Comparison of ENCODE assay signal across 1 cellular context in the genomic region with DNA sequence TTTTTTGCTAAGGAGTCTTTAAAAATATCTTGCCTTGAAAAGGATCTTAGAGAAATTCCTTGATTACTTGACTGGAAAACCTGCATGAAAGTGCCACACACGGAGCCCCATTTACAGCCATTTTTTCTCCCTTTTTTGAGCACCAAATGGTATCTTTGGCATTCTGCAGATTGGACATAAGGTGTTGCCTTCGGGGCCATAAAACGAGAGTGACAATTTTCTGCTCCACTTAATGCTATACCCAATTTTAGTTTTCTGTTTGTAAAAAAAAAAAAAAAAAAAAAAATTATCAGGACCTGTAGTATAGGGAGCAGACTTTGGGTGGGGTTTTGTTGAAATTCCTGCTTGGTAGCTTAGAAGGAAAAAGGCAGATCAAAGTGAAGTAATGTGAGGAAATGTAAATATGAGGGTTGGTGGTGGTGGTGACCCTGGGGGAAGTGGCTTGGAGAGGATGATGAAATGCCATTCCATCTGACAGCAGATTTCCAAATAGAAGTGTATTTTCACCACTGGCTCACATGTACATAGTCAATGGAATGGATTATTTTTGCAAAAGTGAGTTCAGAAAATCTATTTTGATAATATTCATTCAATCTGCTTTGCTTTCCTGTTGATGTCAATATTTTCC.
TF ChIP-seq lines count a peak whose summit lies in the region.

No MANE protein-coding gene starts in this region.

TF ChIP-seq in HepG2, 621 proteins besides CTCF, POLR2A, EP300 and RAD21 (continued from another document and continues in another):
- TF ChIP-seq, protein P1, sequence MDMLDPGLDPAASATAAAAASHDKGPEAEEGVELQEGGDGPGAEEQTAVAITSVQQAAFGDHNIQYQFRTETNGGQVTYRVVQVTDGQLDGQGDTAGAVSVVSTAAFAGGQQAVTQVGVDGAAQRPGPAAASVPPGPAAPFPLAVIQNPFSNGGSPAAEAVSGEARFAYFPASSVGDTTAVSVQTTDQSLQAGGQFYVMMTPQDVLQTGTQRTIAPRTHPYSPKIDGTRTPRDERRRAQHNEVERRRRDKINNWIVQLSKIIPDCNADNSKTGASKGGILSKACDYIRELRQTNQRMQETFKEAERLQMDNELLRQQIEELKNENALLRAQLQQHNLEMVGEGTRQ (IDR thresholded peaks at IDR 0.05; ENCODE audit: low read depth, low read length) = no peak
- TF ChIP-seq, protein P1 (CRISPR knock-in tag; IDR thresholded peaks at IDR 0.05; ENCODE audit: borderline replicate concordance) = no peak
- peak; percentile 71; the same call in 1 of the 2 replicates for TF ChIP-seq ZNF124 (CRISPR knock-in tag; IDR thresholded peaks at IDR 0.05)
- no peak for TF ChIP-seq SYNCRIP (IDR thresholded peaks at IDR 0.05; ENCODE audit: insufficient read depth, low read depth, low read length)
- no peak for TF ChIP-seq ZNF598 (CRISPR knock-in tag; IDR thresholded peaks at IDR 0.05; ENCODE audit: borderline replicate concordance)
- no peak for TF ChIP-seq ZNF660 (CRISPR knock-in tag; IDR thresholded peaks at IDR 0.05; ENCODE audit: borderline replicate concordance, low read depth)
- TF ChIP-seq DR1 (CRISPR knock-in tag; IDR thresholded peaks at IDR 0.05) = no peak
- TF ChIP-seq BORCS8-MEF2B (CRISPR knock-in tag; IDR thresholded peaks at IDR 0.05) = no peak
- TF ChIP-seq, protein P2, sequence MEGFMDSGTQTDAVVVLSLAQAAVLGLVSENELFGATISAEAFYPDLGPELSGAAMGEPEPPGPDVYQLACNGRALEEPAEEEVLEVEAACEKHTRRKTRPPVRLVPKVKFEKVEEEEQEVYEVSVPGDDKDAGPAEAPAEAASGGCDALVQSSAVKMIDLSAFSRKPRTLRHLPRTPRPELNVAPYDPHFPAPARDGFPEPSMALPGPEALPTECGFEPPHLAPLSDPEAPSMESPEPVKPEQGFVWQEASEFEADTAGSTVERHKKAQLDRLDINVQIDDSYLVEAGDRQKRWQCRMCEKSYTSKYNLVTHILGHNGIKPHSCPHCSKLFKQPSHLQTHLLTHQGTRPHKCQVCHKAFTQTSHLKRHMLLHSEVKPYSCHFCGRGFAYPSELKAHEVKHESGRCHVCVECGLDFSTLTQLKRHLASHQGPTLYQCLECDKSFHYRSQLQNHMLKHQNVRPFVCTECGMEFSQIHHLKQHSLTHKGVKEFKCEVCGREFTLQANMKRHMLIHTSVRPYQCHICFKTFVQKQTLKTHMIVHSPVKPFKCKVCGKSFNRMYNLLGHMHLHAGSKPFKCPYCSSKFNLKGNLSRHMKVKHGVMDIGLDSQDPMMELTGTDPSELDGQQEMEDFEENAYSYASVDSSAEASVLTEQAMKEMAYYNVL (CRISPR knock-in tag; IDR thresholded peaks at IDR 0.05; ENCODE audit: borderline replicate concordance) = peak; percentile 97
- no peak for TF ChIP-seq PBX3 (CRISPR knock-in tag; IDR thresholded peaks at IDR 0.05; ENCODE audit: borderline replicate concordance)
- TF ChIP-seq, protein P3, sequence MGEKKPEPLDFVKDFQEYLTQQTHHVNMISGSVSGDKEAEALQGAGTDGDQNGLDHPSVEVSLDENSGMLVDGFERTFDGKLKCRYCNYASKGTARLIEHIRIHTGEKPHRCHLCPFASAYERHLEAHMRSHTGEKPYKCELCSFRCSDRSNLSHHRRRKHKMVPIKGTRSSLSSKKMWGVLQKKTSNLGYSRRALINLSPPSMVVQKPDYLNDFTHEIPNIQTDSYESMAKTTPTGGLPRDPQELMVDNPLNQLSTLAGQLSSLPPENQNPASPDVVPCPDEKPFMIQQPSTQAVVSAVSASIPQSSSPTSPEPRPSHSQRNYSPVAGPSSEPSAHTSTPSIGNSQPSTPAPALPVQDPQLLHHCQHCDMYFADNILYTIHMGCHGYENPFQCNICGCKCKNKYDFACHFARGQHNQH (CRISPR knock-in tag; IDR thresholded peaks at IDR 0.05) = peak; percentile 92
- TF ChIP-seq ZNF431 (CRISPR knock-in tag; IDR thresholded peaks at IDR 0.05; ENCODE audit: borderline replicate concordance, low read depth) = no peak
- peak; percentile 41; the same call in 1 of the 2 replicates for TF ChIP-seq ZNF556 (CRISPR knock-in tag; IDR thresholded peaks at IDR 0.05; ENCODE audit: borderline replicate concordance)
- TF ChIP-seq MIER2 (CRISPR knock-in tag; IDR thresholded peaks at IDR 0.05) = peak; percentile 54; the same call in 1 of the 2 replicates
- no peak for TF ChIP-seq ZNF674 (CRISPR knock-in tag; IDR thresholded peaks at IDR 0.05; ENCODE audit: low read depth)
- no peak for TF ChIP-seq ZNF549 (CRISPR knock-in tag; IDR thresholded peaks at IDR 0.05)
- TF ChIP-seq ZNF574 (CRISPR knock-in tag; IDR thresholded peaks at IDR 0.05) = peak; percentile 41; the same call in 1 of the 2 replicates
- no peak for TF ChIP-seq TCF12 (IDR thresholded peaks at IDR 0.05)
- 0 out of 2 replicates have a peak, but pooled peaks have one; percentile 53 for TF ChIP-seq TCF12 (CRISPR knock-in tag; IDR thresholded peaks at IDR 0.05)
- TF ChIP-seq ATRX (CRISPR knock-in tag; IDR thresholded peaks at IDR 0.05; ENCODE audit: borderline replicate concordance) = no peak
- TF ChIP-seq ZNF367 (CRISPR knock-in tag; IDR thresholded peaks at IDR 0.05; ENCODE audit: borderline replicate concordance) = no peak
- no peak for TF ChIP-seq SIN3B (IDR thresholded peaks at IDR 0.05; ENCODE audit: low read length)
- no peak for TF ChIP-seq ZBTB39 (CRISPR knock-in tag; IDR thresholded peaks at IDR 0.05)
- TF ChIP-seq RBFOX2 (IDR thresholded peaks at IDR 0.05; ENCODE audit: low read depth, low read length) = no peak
- no peak for TF ChIP-seq IRF9 (CRISPR knock-in tag; IDR thresholded peaks at IDR 0.05; ENCODE audit: borderline replicate concordance)
- TF ChIP-seq ZIK1 (CRISPR knock-in tag; IDR thresholded peaks at IDR 0.05; ENCODE audit: borderline replicate concordance, low read depth) = no peak
- TF ChIP-seq FOXO4 (CRISPR knock-in tag; conservative IDR thresholded peaks at IDR 0.05) = no peak
- peak; percentile 47; the same call in 1 of the 2 replicates for TF ChIP-seq SOX13 (IDR thresholded peaks at IDR 0.05)
- peak in 1 of 2 experiments; percentile 90; a peak in 2 of 4 replicates for TF ChIP-seq SOX13 (CRISPR knock-in tag; conservative IDR thresholded peaks at IDR 0.05 in 1 of 2, IDR thresholded peaks at IDR 0.05 in 1 of 2)
- no peak for TF ChIP-seq NR3C1 (CRISPR knock-in tag; IDR thresholded peaks at IDR 0.05)
- peak; percentile 99 for TF ChIP-seq FOXA3 (CRISPR knock-in tag; IDR thresholded peaks at IDR 0.05)
- TF ChIP-seq HCFC1 (IDR thresholded peaks at IDR 0.05; ENCODE audit: low read depth, low read length) = no peak
- no peak for TF ChIP-seq HES4 (CRISPR knock-in tag; IDR thresholded peaks at IDR 0.05; ENCODE audit: borderline replicate concordance)
- TF ChIP-seq, protein P4, sequence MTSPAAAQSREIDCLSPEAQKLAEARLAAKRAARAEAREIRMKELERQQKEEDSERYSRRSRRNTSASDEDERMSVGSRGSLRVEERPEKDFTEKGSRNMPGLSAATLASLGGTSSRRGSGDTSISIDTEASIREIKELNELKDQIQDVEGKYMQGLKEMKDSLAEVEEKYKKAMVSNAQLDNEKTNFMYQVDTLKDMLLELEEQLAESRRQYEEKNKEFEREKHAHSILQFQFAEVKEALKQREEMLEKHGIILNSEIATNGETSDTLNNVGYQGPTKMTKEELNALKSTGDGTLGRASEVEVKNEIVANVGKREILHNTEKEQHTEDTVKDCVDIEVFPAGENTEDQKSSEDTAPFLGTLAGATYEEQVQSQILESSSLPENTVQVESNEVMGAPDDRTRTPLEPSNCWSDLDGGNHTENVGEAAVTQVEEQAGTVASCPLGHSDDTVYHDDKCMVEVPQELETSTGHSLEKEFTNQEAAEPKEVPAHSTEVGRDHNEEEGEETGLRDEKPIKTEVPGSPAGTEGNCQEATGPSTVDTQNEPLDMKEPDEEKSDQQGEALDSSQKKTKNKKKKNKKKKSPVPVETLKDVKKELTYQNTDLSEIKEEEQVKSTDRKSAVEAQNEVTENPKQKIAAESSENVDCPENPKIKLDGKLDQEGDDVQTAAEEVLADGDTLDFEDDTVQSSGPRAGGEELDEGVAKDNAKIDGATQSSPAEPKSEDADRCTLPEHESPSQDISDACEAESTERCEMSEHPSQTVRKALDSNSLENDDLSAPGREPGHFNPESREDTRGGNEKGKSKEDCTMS (CRISPR knock-in tag; conservative IDR thresholded peaks at IDR 0.05) = no peak
- TF ChIP-seq ZFP90 (CRISPR knock-in tag; IDR thresholded peaks at IDR 0.05; ENCODE audit: borderline replicate concordance) = no peak
- TF ChIP-seq, protein P5, sequence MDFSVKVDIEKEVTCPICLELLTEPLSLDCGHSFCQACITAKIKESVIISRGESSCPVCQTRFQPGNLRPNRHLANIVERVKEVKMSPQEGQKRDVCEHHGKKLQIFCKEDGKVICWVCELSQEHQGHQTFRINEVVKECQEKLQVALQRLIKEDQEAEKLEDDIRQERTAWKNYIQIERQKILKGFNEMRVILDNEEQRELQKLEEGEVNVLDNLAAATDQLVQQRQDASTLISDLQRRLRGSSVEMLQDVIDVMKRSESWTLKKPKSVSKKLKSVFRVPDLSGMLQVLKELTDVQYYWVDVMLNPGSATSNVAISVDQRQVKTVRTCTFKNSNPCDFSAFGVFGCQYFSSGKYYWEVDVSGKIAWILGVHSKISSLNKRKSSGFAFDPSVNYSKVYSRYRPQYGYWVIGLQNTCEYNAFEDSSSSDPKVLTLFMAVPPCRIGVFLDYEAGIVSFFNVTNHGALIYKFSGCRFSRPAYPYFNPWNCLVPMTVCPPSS (IDR thresholded peaks at IDR 0.05) = no peak
- TF ChIP-seq ZNF883 (CRISPR knock-in tag; IDR thresholded peaks at IDR 0.05; ENCODE audit: not compliant biosample characterization) = no peak
- no peak for TF ChIP-seq ZNF720 (CRISPR knock-in tag; IDR thresholded peaks at IDR 0.05)
- TF ChIP-seq ZNF383 (CRISPR knock-in tag; IDR thresholded peaks at IDR 0.05; ENCODE audit: borderline replicate concordance) = no peak
- TF ChIP-seq ARHGAP35 (CRISPR knock-in tag; IDR thresholded peaks at IDR 0.05; ENCODE audit: borderline replicate concordance) = no peak
- TF ChIP-seq ZNF430 (CRISPR knock-in tag; IDR thresholded peaks at IDR 0.05) = peak; percentile 47; the same call in 1 of the 2 replicates
- TF ChIP-seq KMT2B (CRISPR knock-in tag; IDR thresholded peaks at IDR 0.05) = peak; percentile 53; the same call in 1 of the 2 replicates
